Comparison of ENCODE assay signal across 8 cellular contexts in the genomic region with DNA sequence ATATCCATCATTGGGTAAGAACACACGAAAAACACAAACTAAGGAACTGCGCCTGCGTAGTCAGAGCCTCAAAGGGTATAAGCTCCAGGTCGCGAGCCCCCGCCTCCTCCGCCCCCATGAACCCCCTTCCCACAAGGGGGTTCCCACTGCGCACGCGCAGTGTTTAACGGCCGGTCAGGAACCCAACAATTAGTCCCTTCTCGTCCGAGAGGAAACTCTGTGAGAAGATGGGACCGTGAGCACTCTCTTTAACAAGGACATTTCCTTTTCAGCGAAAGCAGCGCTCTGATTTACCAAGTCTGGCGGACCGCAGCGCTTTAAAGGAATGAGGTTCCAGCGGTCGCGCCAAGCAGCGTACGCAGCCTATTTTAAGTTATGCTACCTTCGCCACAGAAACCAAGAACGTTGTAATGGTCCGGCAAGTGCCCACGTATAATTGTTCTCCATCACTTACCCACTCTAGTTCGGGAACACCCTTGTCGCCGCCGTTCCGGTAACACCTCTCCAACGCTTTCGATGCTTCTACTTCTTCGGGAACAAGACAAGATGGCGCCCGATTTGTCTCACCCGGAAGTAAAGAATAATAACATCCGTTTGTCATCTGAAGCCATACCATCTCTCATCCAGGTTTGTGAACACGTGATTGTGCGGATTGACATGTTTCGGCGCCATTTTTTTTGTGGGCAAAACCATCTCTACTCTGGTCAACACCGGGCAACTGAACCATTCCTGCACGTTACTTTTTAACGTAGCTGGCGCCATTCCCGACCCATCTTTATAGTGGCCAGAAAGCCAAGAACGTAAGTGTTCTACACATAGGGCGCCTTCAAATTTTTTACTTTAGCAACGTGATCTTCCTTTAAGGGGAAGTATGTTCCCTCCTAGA. TPM values are rescaled to one million over a fixed set of nuclear protein-coding genes. Genes with fewer than 3 reads are reported as not detected.
DNase-seq lines count a peak whose midpoint lies in the region; ATAC-seq and TF ChIP-seq lines count a peak whose summit lies in the region.

A gene with protein sequence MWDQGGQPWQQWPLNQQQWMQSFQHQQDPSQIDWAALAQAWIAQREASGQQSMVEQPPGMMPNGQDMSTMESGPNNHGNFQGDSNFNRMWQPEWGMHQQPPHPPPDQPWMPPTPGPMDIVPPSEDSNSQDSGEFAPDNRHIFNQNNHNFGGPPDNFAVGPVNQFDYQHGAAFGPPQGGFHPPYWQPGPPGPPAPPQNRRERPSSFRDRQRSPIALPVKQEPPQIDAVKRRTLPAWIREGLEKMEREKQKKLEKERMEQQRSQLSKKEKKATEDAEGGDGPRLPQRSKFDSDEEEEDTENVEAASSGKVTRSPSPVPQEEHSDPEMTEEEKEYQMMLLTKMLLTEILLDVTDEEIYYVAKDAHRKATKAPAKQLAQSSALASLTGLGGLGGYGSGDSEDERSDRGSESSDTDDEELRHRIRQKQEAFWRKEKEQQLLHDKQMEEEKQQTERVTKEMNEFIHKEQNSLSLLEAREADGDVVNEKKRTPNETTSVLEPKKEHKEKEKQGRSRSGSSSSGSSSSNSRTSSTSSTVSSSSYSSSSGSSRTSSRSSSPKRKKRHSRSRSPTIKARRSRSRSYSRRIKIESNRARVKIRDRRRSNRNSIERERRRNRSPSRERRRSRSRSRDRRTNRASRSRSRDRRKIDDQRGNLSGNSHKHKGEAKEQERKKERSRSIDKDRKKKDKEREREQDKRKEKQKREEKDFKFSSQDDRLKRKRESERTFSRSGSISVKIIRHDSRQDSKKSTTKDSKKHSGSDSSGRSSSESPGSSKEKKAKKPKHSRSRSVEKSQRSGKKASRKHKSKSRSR (minus strand): TSS at position 548 of the 886 bp plus-strand sequence. CDS start 10,649 bp downstream, outside the sequence.

- no peaks in the 10 kb centered on the region for H3K9me3 Mint-ChIP-seq in activated CD4-positive, alpha-beta T cell treated with anti-CD3 and anti-CD28 coated beads, Interleukin-2, amount 10 ng/mL, durations not matched to agents 24 days and 14 days

- H3K36me3 Mint-ChIP-seq in activated CD4-positive, alpha-beta T cell treated with anti-CD3 and anti-CD28 coated beads, Interleukin-2, amount 10 ng/mL, durations not matched to agents 24 days and 14 days (ENCODE audit: low read depth) = peaks cover 32% of the 10 kb centered on the region

- peak within 1 kb of the TSS; percentile 66 to 82 for H3K9ac ChIP-seq in colonic mucosa (ENCODE audit: low read depth in 2 of 2, low read length in 2 of 2)

- H3K27me3 ChIP-seq in BJ (ENCODE audit: control insufficient read depth, insufficient read depth, low read length) (no peaks in the 10 kb centered on the region), colonic mucosa (no peaks in the 10 kb centered on the region), layer of hippocampus (ENCODE audit: control insufficient read depth, insufficient read depth, low read length) (no peaks in the 10 kb centered on the region)

- no peaks in the 10 kb centered on the region for H3K27me3 Mint-ChIP-seq in activated CD4-positive, alpha-beta T cell treated with anti-CD3 and anti-CD28 coated beads, Interleukin-2, amount 10 ng/mL, durations not matched to agents 24 days and 14 days

- intact Hi-C loops in activated CD4-positive, alpha-beta T cell treated with anti-CD3 and anti-CD28 coated beads, Interleukin-2, amount 10 ng/mL, durations not matched to agents 24 days and 14 days (cut with micrococcal nuclease) = loop anchor here (1.0 to 2.0 kb wide), 7 partner anchors 32 to 478 kb away; a partner anchor contains a TSS
- intact Hi-C loops in colonic mucosa (cut with DNase I) = loop anchor here (5.0 to 10.0 kb wide), 2 partner anchors 90 to 93 kb away; a partner anchor contains a TSS

- H3K4me3 ChIP-seq in BJ (ENCODE audit: low read depth, low read length) (peak within 1 kb of the TSS; percentile 45), colonic mucosa (peak within 1 kb of the TSS; percentile 69)

- ATAC-seq in GM19324 (IDR thresholded peaks at IDR 0.05; ENCODE audit: low FRiP score, unreplicated experiment) (peak; percentile 95), HG03469 (IDR thresholded peaks at IDR 0.05; ENCODE audit: unreplicated experiment) (peak; percentile 87)

- DNase-seq in BJ (ENCODE audit: low read depth) (peak; percentile 94), NCI-H526 treated with DMSO at 0.1 percent for 48 hours (lab: John Stamatoyannopoulos, UW) (peak; percentile 97), colonic mucosa (peak; percentile 94)
- DNase-seq in activated CD4-positive, alpha-beta T cell treated with anti-CD3 and anti-CD28 coated beads, Interleukin-2, amount 10 ng/mL, durations not matched to agents 24 days and 14 days = peak; percentile 96
- DNase-seq in stimulated activated CD4-positive, alpha-beta T cell treated with anti-CD3 and anti-CD28 coated beads, Interleukin-1b, Interleukin-23, amount 100 ng/mL, for 4 hours (ENCODE audit: low read depth in 2 of 2) = peak; percentile 75 to 78

- H3K9me3 ChIP-seq in colonic mucosa = no peaks in the 10 kb centered on the region

- H3K27ac ChIP-seq in colonic mucosa = peak within 1 kb of the TSS; percentile 98
- peak within 1 kb of the TSS; percentile 96 for H3K27ac ChIP-seq in layer of hippocampus (ENCODE audit: low read depth, low read length)

- H3K36me3 ChIP-seq in BJ (ENCODE audit: control insufficient read depth, insufficient read depth, low read length) = no peaks in the 10 kb centered on the region
- no peaks in the 10 kb centered on the region for H3K36me3 ChIP-seq in colonic mucosa

- TF ChIP-seq CTCF in BJ (IDR thresholded peaks at IDR 0.05; ENCODE audit: insufficient read depth, low read depth, low read length) (no peak), colonic mucosa (IDR thresholded peaks at IDR 0.05) (no peak)

- CTCF ChIA-PET in BJ (lab: Yijun Ruan, JAX) = interaction anchor here (0.8 to 1.7 kb wide), 3 partner anchors 9 to 95 kb away, joined by 3 to 9 read pairs (median 4); no protein-coding TSS in a partner anchor

- H3K4me1 ChIP-seq in colonic mucosa = peaks cover 15% of the 10 kb centered on the region

- POLR2A ChIA-PET in BJ (lab: Charles Lee) = interaction anchor here (1.0 kb wide), 1 partner anchor 31 kb away, joined by 3 read pairs; a partner anchor contains a TSS

- H3K4me3 Mint-ChIP-seq in activated CD4-positive, alpha-beta T cell treated with anti-CD3 and anti-CD28 coated beads, Interleukin-2, amount 10 ng/mL, durations not matched to agents 24 days and 14 days = peak within 1 kb of the TSS; percentile 89

- H3K4me1 Mint-ChIP-seq in activated CD4-positive, alpha-beta T cell treated with anti-CD3 and anti-CD28 coated beads, Interleukin-2, amount 10 ng/mL, durations not matched to agents 24 days and 14 days = peaks cover 47% of the 10 kb centered on the region

- peak within 1 kb of the TSS; percentile 98 for H3K27ac Mint-ChIP-seq in activated CD4-positive, alpha-beta T cell treated with anti-CD3 and anti-CD28 coated beads, Interleukin-2, amount 10 ng/mL, durations not matched to agents 24 days and 14 days

RNA-seq across cellular contexts. Expression of the gene that starts here (rescaled TPM):
- 19.0 and 31.9 TPM in 2 replicates for polyA plus RNA-seq in BJ (2011; rRNA removed)
- 20.4 and 21.3 TPM in 2 replicates for polyA minus RNA-seq in BJ (2011; rRNA and poly(A)+ RNA removed)
- 109 and 117 TPM in 2 replicates for total RNA-seq in activated CD4-positive, alpha-beta T cell treated with anti-CD3 and anti-CD28 coated beads, Interleukin-2, amount 10 ng/mL, durations not matched to agents 24 days and 14 days
- total RNA-seq in colonic mucosa = 10 to 100 TPM; 58.5 to 61.4 TPM

Comparison
In these comparisons a context has a peak if more than half of its experiments do, and no peak if none do; other contexts are left out.
1. Peak in every context shown above with its lines: DNase-seq, ATAC-seq, H3K4me3 ChIP-seq and H3K27ac ChIP-seq.